In the genomic region with DNA sequence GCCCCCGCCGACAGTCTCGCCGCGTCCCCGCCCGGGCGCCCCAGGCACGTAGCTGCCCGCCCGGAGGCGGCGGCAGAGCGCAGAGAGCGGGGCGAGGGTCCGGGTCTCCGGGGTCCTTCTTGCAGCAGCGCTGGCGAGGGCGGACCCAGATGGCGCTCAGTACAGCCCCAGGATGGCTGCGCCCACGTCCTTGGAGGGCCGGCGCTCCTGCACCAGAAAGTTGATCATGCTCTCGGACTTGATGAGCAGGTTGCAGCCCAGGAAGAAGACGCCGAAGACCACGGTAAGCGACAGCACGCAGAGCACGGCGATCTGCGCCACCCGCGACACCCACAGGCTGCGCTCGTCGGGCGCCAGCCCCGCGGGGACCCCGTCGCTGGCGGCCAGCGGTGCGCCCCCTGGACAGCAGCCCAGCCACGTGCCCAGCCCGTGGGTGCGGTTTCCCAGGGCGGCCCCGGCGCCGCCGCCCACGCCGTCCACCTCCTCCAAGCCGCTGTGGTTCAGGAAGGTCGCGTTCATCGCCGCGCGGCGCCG, we compare ENCODE assay signal across 8 cellular contexts. TPM values are rescaled to one million over a fixed set of nuclear protein-coding genes. Genes with fewer than 3 reads are reported as not detected.
DNase-seq lines count a peak whose midpoint lies in the region; ATAC-seq and TF ChIP-seq lines count a peak whose summit lies in the region.

No MANE protein-coding gene starts in this region.

- H3K27me3 ChIP-seq in right atrium auricular region (peaks cover 0 to 9% of the 10 kb centered on the region in 2 donors), skeletal muscle satellite cell (ENCODE audit: control insufficient read depth, insufficient read depth, low read length) (peaks cover 69% of the 10 kb centered on the region)

- H3K36me3 ChIP-seq in right atrium auricular region (no peaks in the 10 kb centered on the region), skeletal muscle satellite cell (ENCODE audit: insufficient read depth, low read length) (no peaks in the 10 kb centered on the region)

- H3K27me3 Mint-ChIP-seq in activated T-cell treated with anti-CD3 and anti-CD28 coated beads, Interleukin-2, amount 50 U/mL, for 4 hours (ENCODE audit: low read depth): peaks cover 45% of the 10 kb centered on the region

- peaks cover 7% of the 10 kb centered on the region for H3K36me3 Mint-ChIP-seq in activated T-cell treated with anti-CD3 and anti-CD28 coated beads, Interleukin-2, amount 50 U/mL, for 4 hours (ENCODE audit: insufficient read depth)

- H3K9me3 ChIP-seq in right atrium auricular region (no peaks in the 10 kb centered on the region), skeletal muscle satellite cell (replicated peaks; ENCODE audit: low read length) (no peaks in the 10 kb centered on the region)

- ATAC-seq in activated T-cell treated with anti-CD3 and anti-CD28 coated beads, Interleukin-2, amount 50 U/mL, for 4 hours: peak; percentile 53 to 68
- ATAC-seq in HG03378 (IDR thresholded peaks at IDR 0.05; ENCODE audit: unreplicated experiment): no peak

- H3K4me3 Mint-ChIP-seq in activated T-cell treated with anti-CD3 and anti-CD28 coated beads, Interleukin-2, amount 50 U/mL, for 4 hours: peak overlapping the region; percentile 48

- H3K4me1 ChIP-seq in right atrium auricular region (peaks cover 0 to 22% of the 10 kb centered on the region in 2 donors), skeletal muscle satellite cell (ENCODE audit: control insufficient read depth, insufficient read depth, low read length) (peaks cover 12% of the 10 kb centered on the region)

- no peak overlapping the region for H3K9ac ChIP-seq in skeletal muscle satellite cell (ENCODE audit: low read depth, low read length)

- no peaks in the 10 kb centered on the region for H3K9me3 Mint-ChIP-seq in activated T-cell treated with anti-CD3 and anti-CD28 coated beads, Interleukin-2, amount 50 U/mL, for 4 hours

- TF ChIP-seq CTCF in right atrium auricular region (IDR thresholded peaks at IDR 0.05): no peak

- peaks cover 9% of the 10 kb centered on the region for H3K4me1 Mint-ChIP-seq in activated T-cell treated with anti-CD3 and anti-CD28 coated beads, Interleukin-2, amount 50 U/mL, for 4 hours (ENCODE audit: low read depth)

- peak overlapping the region; percentile 94 for H3K4me2 ChIP-seq in skeletal muscle satellite cell (ENCODE audit: low read length)

- H3K27ac ChIP-seq in right atrium auricular region: no peak overlapping the region

- peak; percentile 44 for DNase-seq in NCI-H2227 (lab: John Stamatoyannopoulos, UW; ENCODE audit: unreplicated experiment)
- DNase-seq in NCI-H2227 treated with DMSO at 0.1 percent for 48 hours (lab: John Stamatoyannopoulos, UW): no peak
- no peak for DNase-seq in activated T-cell treated with anti-CD3 and anti-CD28 coated beads, Interleukin-2, amount 50 U/mL, for 4 hours
- DNase-seq in right atrium auricular region (ENCODE audit: low spot score): no peak
- DNase-seq in AG08395 (ENCODE audit: low spot score): no peak
- DNase-seq in cerebellum (ENCODE audit: low spot score): no peak

- H3K4me3 ChIP-seq in right atrium auricular region: peak overlapping the region; percentile 46 to 66
- H3K4me3 ChIP-seq in skeletal muscle satellite cell (ENCODE audit: low read length): peak overlapping the region; percentile 71

RNA-seq across cellular contexts. Expression of a gene that starts 0.5 kb away (rescaled TPM):
- not detected for total RNA-seq in activated T-cell treated with anti-CD3 and anti-CD28 coated beads, Interleukin-2, amount 50 U/mL, for 4 hours
- total RNA-seq in right atrium auricular region (not detected), cerebellum (0.54 TPM)
- total RNA-seq in skeletal muscle satellite cell (2012; rRNA removed): not detected in 2 replicates

RNA-seq across cellular contexts. Expression of a gene that starts 55.6 kb away (rescaled TPM):
- total RNA-seq in activated T-cell treated with anti-CD3 and anti-CD28 coated beads, Interleukin-2, amount 50 U/mL, for 4 hours: 10 to 100 TPM; 66.1 to 69.7 (median 67.0) TPM
- 10 to 100 TPM; 35.9 to 38.6 TPM for total RNA-seq in right atrium auricular region
- 43.1 and 44.6 TPM in 2 replicates for total RNA-seq in skeletal muscle satellite cell (2012; rRNA removed)
- total RNA-seq in cerebellum: 44.0 TPM
